ENCODE assay signal across 1 cellular context in the genomic region with DNA sequence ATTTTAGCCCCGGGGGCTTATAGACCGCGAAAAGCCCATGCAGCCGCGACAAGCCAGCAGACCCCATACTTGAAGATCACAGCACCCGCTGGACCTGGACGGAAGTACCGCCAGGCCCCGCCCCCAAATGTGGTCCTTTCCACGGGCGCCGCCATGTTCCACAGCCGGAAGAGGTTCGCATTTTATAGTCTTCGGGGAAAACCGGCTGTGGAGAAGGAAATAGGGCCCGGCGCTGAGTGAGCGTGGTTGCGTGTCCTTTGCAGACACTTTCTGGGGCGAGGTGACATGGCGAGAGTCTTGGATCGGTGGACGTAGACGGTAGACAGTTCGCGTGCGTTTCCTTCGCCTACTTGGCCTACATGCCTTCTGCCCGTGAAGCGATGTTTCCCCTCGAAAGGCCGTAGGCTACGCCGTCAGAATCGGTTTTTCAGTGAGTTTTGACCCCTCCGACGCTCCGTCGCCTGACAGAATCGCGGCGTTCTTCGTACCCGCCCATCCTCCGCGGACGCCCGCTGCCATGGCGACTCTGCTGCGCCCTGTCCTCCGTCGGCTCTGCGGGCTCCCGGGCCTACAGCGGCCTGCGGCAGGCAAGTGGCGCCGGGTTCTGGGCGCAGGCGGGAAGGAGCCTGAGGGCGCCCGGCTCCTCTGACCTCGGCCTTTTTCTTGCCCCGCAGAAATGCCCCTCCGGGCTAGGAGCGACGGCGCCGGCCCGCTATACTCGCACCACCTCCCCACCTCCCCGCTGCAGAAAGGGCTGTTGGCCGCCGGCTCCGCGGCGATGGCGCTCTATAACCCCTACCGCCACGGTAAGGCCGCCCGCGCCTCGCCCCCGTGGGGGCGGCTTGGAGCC.
TF ChIP-seq lines count a peak whose summit lies in the region.

Gene COQ4, plus strand, starts transcription at position 498 of the 850 bp plus-strand sequence. Its CDS starts 20 bp downstream, at position 518.
A gene with protein sequence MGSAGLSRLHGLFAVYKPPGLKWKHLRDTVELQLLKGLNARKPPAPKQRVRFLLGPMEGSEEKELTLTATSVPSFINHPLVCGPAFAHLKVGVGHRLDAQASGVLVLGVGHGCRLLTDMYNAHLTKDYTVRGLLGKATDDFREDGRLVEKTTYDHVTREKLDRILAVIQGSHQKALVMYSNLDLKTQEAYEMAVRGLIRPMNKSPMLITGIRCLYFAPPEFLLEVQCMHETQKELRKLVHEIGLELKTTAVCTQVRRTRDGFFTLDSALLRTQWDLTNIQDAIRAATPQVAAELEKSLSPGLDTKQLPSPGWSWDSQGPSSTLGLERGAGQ (minus strand): TSS at position 106 of the 850 bp plus-strand sequence. CDS start 39 bp downstream, at position 67.

TF ChIP-seq in HCT116, 20 proteins besides CTCF, POLR2A, EP300 and RAD21 (continued from another document):
- TF ChIP-seq ZNF274 (IDR thresholded peaks at IDR 0.05; ENCODE audit: low read depth, low read length) (no peak), SP1 (IDR thresholded peaks at IDR 0.05; ENCODE audit: low read depth) (no peak)
- TF ChIP-seq, protein P1, sequence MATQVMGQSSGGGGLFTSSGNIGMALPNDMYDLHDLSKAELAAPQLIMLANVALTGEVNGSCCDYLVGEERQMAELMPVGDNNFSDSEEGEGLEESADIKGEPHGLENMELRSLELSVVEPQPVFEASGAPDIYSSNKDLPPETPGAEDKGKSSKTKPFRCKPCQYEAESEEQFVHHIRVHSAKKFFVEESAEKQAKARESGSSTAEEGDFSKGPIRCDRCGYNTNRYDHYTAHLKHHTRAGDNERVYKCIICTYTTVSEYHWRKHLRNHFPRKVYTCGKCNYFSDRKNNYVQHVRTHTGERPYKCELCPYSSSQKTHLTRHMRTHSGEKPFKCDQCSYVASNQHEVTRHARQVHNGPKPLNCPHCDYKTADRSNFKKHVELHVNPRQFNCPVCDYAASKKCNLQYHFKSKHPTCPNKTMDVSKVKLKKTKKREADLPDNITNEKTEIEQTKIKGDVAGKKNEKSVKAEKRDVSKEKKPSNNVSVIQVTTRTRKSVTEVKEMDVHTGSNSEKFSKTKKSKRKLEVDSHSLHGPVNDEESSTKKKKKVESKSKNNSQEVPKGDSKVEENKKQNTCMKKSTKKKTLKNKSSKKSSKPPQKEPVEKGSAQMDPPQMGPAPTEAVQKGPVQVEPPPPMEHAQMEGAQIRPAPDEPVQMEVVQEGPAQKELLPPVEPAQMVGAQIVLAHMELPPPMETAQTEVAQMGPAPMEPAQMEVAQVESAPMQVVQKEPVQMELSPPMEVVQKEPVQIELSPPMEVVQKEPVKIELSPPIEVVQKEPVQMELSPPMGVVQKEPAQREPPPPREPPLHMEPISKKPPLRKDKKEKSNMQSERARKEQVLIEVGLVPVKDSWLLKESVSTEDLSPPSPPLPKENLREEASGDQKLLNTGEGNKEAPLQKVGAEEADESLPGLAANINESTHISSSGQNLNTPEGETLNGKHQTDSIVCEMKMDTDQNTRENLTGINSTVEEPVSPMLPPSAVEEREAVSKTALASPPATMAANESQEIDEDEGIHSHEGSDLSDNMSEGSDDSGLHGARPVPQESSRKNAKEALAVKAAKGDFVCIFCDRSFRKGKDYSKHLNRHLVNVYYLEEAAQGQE (IDR thresholded peaks at IDR 0.05; ENCODE audit: low read depth): no peak
